In the genomic region with DNA sequence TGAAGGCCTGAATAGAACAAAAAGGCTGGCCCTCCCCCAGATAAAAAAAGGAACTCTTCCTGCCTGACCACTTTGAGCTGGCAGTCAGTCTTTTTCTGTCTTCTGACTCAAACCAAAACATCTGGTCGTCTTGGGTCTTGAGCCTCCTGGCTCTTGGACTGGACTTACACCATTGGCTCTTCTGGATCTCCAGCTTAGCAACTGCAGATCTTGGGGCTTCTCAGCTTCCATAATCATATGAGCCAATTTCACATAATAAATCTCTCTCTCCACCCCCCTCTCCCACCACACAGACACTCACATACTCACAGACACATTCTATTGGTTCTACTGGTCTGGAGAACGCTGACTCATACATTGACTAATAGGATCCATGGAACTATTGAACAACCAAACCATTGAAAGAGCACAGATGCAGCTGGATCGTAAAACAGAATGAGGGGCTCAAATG, we compare ENCODE assay signal across 13 cellular contexts. TPM values are rescaled to one million over a fixed set of nuclear protein-coding genes. Genes with fewer than 3 reads are reported as not detected.
A peak's percentile ranks its signal among the peaks of the same experiment; 100 is the strongest.
DNase-seq lines count a peak whose midpoint lies in the region; ATAC-seq, FAIRE-seq and TF ChIP-seq lines count a peak whose summit lies in the region.
"Had no signal": no experiment of that assay in that cellular context is flagged by ENCODE, and none has a peak within 500 bp of the region (broad histone marks: within the 10 kb centered on the region; RNA-seq: fewer than 3 reads in every experiment).

No MANE protein-coding gene starts in this region.

- WGBS in K562 (ENCODE audit: insufficient coverage, low coverage, missing lambda C conversion rate), result 11% methylated on average over 3 of the region's 3 CpGs
- WGBS in hepatocyte (ENCODE audit: low lambda C conversion rate, missing lambda C conversion rate), result 77% methylated on average over 3 of the region's 3 CpGs

- no peaks in the 10 kb centered on the region for H3K9me1 ChIP-seq in K562 (ENCODE audit: control insufficient read depth, insufficient read depth, low read length)

- intact Hi-C loops in K562 (cut with micrococcal nuclease), result no loop called here

- H4K20me1 ChIP-seq in K562 (replicated peaks; ENCODE audit: control insufficient read depth, insufficient read depth, low read length), result no peaks in the 10 kb centered on the region
- no peaks in the 10 kb centered on the region for H4K20me1 ChIP-seq in osteoblast (ENCODE audit: insufficient read depth, low read length)
- no peaks in the 10 kb centered on the region for H4K20me1 ChIP-seq in hepatocyte (ENCODE audit: insufficient read depth, poor library complexity, severe bottlenecking)

- H3K9ac ChIP-seq in K562 (ENCODE audit: insufficient read depth in 1 of 2, low read depth in 2 of 2, low read length in 2 of 2), result no peak overlapping the region

- in situ Hi-C loops in K562 (cut with MboI), result no loop called here

- no peak for FAIRE-seq in K562 (lab: Jason Lieb, UNC)

- CTCF ChIA-PET in K562 (lab: Yijun Ruan, JAX; ENCODE audit: low intra/inter-chr PET ratio), result no interaction called here

- no peak overlapping the region for H2AFZ ChIP-seq in K562 (ENCODE audit: low read depth, low read length)
- peak overlapping the region; percentile 0 for H2AFZ ChIP-seq in osteoblast (ENCODE audit: low read length)
- H2AFZ ChIP-seq in hepatocyte, result no peak overlapping the region

- H3K27ac ChIP-seq in K562 (ENCODE audit: extremely low read depth, low read depth, low read length) (no peak overlapping the region), osteoblast (ENCODE audit: low read depth, low read length) (peak overlapping the region; percentile 59), WERI-Rb-1 (no peak overlapping the region), hepatocyte (no peak overlapping the region)
- H3K27ac ChIP-seq: right atrium auricular region, upper lobe of right lung had no signal

- no peaks in the 10 kb centered on the region for H3K79me2 ChIP-seq in K562 (ENCODE audit: control insufficient read depth, insufficient read depth, low read length)
- H3K79me2 ChIP-seq in osteoblast (ENCODE audit: insufficient read depth, low read length), result no peaks in the 10 kb centered on the region
- H3K79me2 ChIP-seq in hepatocyte, result no peaks in the 10 kb centered on the region

- H3K27me3 ChIP-seq in K562 (ENCODE audit: control insufficient read depth in 2 of 2, insufficient read depth in 2 of 2, low read length in 2 of 2) (peaks cover 4 to 5% of the 10 kb centered on the region in 2 experiments; a peak in 4 of 5 replicates), osteoblast (ENCODE audit: insufficient read depth, low read length) (peaks cover 3% of the 10 kb centered on the region), WERI-Rb-1 (ENCODE audit: insufficient read depth, low read depth, severe bottlenecking) (no peaks in the 10 kb centered on the region), hepatocyte (no peaks in the 10 kb centered on the region)
- H3K27me3 ChIP-seq: right atrium auricular region had no signal

- no peaks in the 10 kb centered on the region for H3K36me3 ChIP-seq in K562 (ENCODE audit: control insufficient read depth, insufficient read depth, low read length)
- H3K36me3 ChIP-seq in osteoblast (ENCODE audit: insufficient read depth, low read length), result no peaks in the 10 kb centered on the region
- H3K36me3 ChIP-seq in WERI-Rb-1, result no peaks in the 10 kb centered on the region
- H3K36me3 ChIP-seq in hepatocyte (replicated peaks; ENCODE audit: insufficient read depth, low read depth), result no peaks in the 10 kb centered on the region
- H3K36me3 ChIP-seq: right atrium auricular region, upper lobe of right lung had no signal

- no peak overlapping the region for H3K4me3 ChIP-seq in K562
- no peak overlapping the region for H3K4me3 ChIP-seq in osteoblast (ENCODE audit: insufficient read depth, low read length)
- H3K4me3 ChIP-seq in WERI-Rb-1 (ENCODE audit: low read depth, low read length), result no peak overlapping the region
- H3K4me3 ChIP-seq in hepatocyte, result no peak overlapping the region
- H3K4me3 ChIP-seq: right atrium auricular region, upper lobe of right lung had no signal

- no peak for TF ChIP-seq EP300 in K562 (IDR thresholded peaks at IDR 0.05; ENCODE audit: low read length)

- H3K9me3 ChIP-seq in K562 (replicated peaks; ENCODE audit: control insufficient read depth, insufficient read depth, low read depth, low read length), result no peaks in the 10 kb centered on the region
- H3K9me3 ChIP-seq in osteoblast (ENCODE audit: low read depth, low read length), result no peaks in the 10 kb centered on the region
- no peaks in the 10 kb centered on the region for H3K9me3 ChIP-seq in WERI-Rb-1 (ENCODE audit: severe bottlenecking)
- no peaks in the 10 kb centered on the region for H3K9me3 ChIP-seq in hepatocyte (ENCODE audit: low read depth)
- H3K9me3 ChIP-seq: right atrium auricular region, upper lobe of right lung had no signal

- no peak for TF ChIP-seq RAD21 in K562 (CRISPR knock-in tag; conservative IDR thresholded peaks at IDR 0.05 in 1 of 2, IDR thresholded peaks at IDR 0.05 in 1 of 2)

- ATAC-seq in K562, result no peak
- ATAC-seq: upper lobe of right lung had no signal

- no TSS peak for BruUV-seq in K562 (replicated peaks; lab: Mats Ljungman, UMichigan)

- peak; percentile 87 for DNase-seq in ELR (ENCODE audit: low read depth)
- peak; percentile 79 for DNase-seq in LHCN-M2 (ENCODE audit: low read depth)
- no peak for DNase-seq in K562 (ENCODE audit: extremely low read depth in 1 of 4, low spot score in 3 of 4)
- DNase-seq in osteoblast (ENCODE audit: insufficient read length, low spot score, missing footprints), result peak; percentile 73
- no peak for DNase-seq in WERI-Rb-1
- DNase-seq in NCI-H128 (lab: John Stamatoyannopoulos, UW; ENCODE audit: unreplicated experiment), result no peak
- no peak for DNase-seq in hepatocyte (ENCODE audit: low spot score)
- DNase-seq: activated gamma-delta T cell, cortex of kidney, RPMI8226, upper lobe of right lung had no signal

- TF ChIP-seq POLR2A in K562 (conservative IDR thresholded peaks at IDR 0.05), result no peak

- no peaks in the 10 kb centered on the region; a peak in 1 of 5 replicates for H3K4me1 ChIP-seq in K562 (replicated peaks in 1 of 2; ENCODE audit: control insufficient read depth in 2 of 2, insufficient read depth in 2 of 2, low read length in 2 of 2)
- H3K4me1 ChIP-seq in osteoblast (ENCODE audit: insufficient read depth, low read length), result peaks cover 13% of the 10 kb centered on the region
- H3K4me1 ChIP-seq in hepatocyte (ENCODE audit: insufficient read depth), result no peaks in the 10 kb centered on the region
- H3K4me1 ChIP-seq: right atrium auricular region, upper lobe of right lung had no signal

- H3K9me2 ChIP-seq in hepatocyte (replicated peaks; ENCODE audit: insufficient read depth), result no peaks in the 10 kb centered on the region

- H3K4me2 ChIP-seq in K562 (ENCODE audit: insufficient read depth, low read length), result no peak overlapping the region
- H3K4me2 ChIP-seq in osteoblast (ENCODE audit: insufficient read depth, low read length), result peak overlapping the region; percentile 0
- H3K4me2 ChIP-seq in hepatocyte, result no peak overlapping the region

- POLR2A ChIA-PET in K562 (lab: Yijun Ruan, JAX), result no interaction called here

- TF ChIP-seq CTCF in K562 (IDR thresholded peaks at IDR 0.05 in 2 of 3, conservative IDR thresholded peaks at IDR 0.05 in 1 of 3; ENCODE audit: insufficient read depth in 2 of 3, low read depth in 1 of 3, low read length in 3 of 3) (no peak), osteoblast (IDR thresholded peaks at IDR 0.05; ENCODE audit: extremely low read depth, low read depth, low read length) (no peak), WERI-Rb-1 (IDR thresholded peaks at IDR 0.05; ENCODE audit: low read depth, low read length) (no peak), hepatocyte (IDR thresholded peaks at IDR 0.05; ENCODE audit: poor library complexity) (no peak)

TF ChIP-seq in K562, 482 proteins besides CTCF, POLR2A, EP300 and RAD21 (continues in another document):
- peak; percentile 18; the same call in 1 of the 2 replicates for TF ChIP-seq MAFK (IDR thresholded peaks at IDR 0.05; ENCODE audit: low read length)
- no peak for TF ChIP-seq ZNF384 (IDR thresholded peaks at IDR 0.05; ENCODE audit: low read depth, low read length)
- TF ChIP-seq C11orf30 (IDR thresholded peaks at IDR 0.05; ENCODE audit: low read depth), result peak; percentile 54; the same call in 1 of the 2 replicates
- no peak for TF ChIP-seq MCM2 (IDR thresholded peaks at IDR 0.05; ENCODE audit: low read depth)
- peak; percentile 35; the same call in 1 of the 2 replicates for TF ChIP-seq ATF3 (IDR thresholded peaks at IDR 0.05)
- no peak for TF ChIP-seq ATF3 (CRISPR knock-in tag; conservative IDR thresholded peaks at IDR 0.05)
- no peak for TF ChIP-seq SIN3A (IDR thresholded peaks at IDR 0.05; ENCODE audit: borderline replicate concordance in 2 of 2, control insufficient read depth in 1 of 2, low read depth in 2 of 2, low read length in 2 of 2)
- TF ChIP-seq SNRNP70 (optimal IDR thresholded peaks at IDR 0.05; ENCODE audit: low read depth, low read length), result no peak

RNA-seq across cellular contexts. Expression of gene CWH43, which starts 15.6 kb away (rescaled TPM):
- total RNA-seq in LHCN-M2 (2014; rRNA removed) (not detected in 2 replicates), K562 (2014; rRNA removed) (not detected in 2 replicates), K562 (2014; rRNA removed; fragmentation: Illumina TruSeq; extraction: Trizol) (not detected in 2 replicates), K562 (2015; rRNA removed; fragmentation: Illumina TruSeq; extraction: Trizol) (not detected in 2 replicates), K562 (2021) (not detected in 2 replicates), osteoblast (not detected in 2 replicates), hepatocyte (not detected in 2 replicates)
- polyA plus RNA-seq in LHCN-M2 (2012), result not detected
- not detected in 2 replicates for total RNA-seq in K562 (2011; cell fraction: chromatin; rRNA removed; ENCODE audit: low replicate concordance)
- not detected in 2 replicates for total RNA-seq in K562 (2011; cell fraction: nucleolus; rRNA removed)
- not detected in 2 replicates for total RNA-seq in K562 (2011; cell fraction: nucleoplasm; rRNA removed)
- polyA plus RNA-seq in K562 (2011; rRNA removed) (not detected in 2 replicates), K562 (2014; fragmentation: Illumina TruSeq; extraction: Trizol) (not detected in 2 replicates), K562 (2014; fragmentation: Nextera tagmentation; extraction: Ambion mirVana) (not detected), K562 (2014; rRNA removed) (not detected in 2 replicates), hepatocyte (not detected in 2 replicates)
- not detected in 2 replicates for polyA plus RNA-seq in K562 (2011; cell fraction: cytosol; rRNA removed)
- polyA plus RNA-seq in K562 (2011; cell fraction: nucleus; rRNA removed), result not detected in 2 replicates
- not detected in 2 replicates for polyA plus RNA-seq in K562 (2012)
- polyA minus RNA-seq in K562 (2011; rRNA and poly(A)+ RNA removed), result not detected in 2 replicates
- polyA minus RNA-seq in K562 (2011; cell fraction: cytosol; rRNA and poly(A)+ RNA removed), result not detected in 2 replicates
- not detected in 2 replicates for polyA minus RNA-seq in K562 (2011; cell fraction: nucleus; rRNA and poly(A)+ RNA removed)
- total RNA-seq: G401, right atrium auricular region, upper lobe of right lung had no signal

Comparison
In these comparisons a context has a peak if more than half of its experiments do, and no peak if none do; other contexts are left out.
1. DNase-seq: peak in ELR (single experiment), LHCN-M2 (single experiment) and osteoblast (single experiment); none in K562 (0 of 4), WERI-Rb-1 (single experiment), NCI-H128 (single experiment) and hepatocyte (single experiment).